In the genomic region with DNA sequence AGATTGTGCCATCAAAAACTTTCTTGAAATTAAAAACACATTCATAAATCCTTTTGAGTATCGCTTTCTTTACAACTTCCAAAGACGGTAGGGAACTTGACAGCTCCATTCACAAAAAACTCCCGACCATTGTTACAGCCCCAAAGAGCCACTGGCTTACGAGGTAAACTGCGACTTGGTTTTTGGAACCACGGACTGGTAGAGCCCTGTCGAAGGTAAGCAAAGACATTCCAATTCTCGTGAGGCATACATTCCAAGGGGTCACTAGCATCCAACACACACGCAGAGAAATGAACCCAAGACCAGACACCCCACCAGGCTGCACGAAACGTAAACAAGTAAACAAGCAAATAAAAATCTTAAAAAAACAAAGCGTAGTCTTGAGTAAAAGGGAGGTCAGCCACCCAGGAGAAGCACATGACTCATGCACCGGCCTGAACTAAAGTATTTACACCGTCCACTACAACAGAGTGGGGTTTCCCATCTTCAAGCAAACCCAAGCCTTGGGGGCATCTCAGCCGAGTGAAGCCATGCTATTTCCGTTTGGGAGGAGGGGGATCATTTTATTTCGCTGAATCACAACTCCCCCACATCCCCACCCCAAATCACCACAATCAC, we compare ENCODE assay signal across 8 cellular contexts. TPM values are rescaled to one million over a fixed set of nuclear protein-coding genes. Genes with fewer than 3 reads are reported as not detected.
DNase-seq lines count a peak whose midpoint lies in the region; ATAC-seq and TF ChIP-seq lines count a peak whose summit lies in the region.

No MANE protein-coding gene starts in this region.

- peak; percentile 37 for DNase-seq in colonic mucosa
- peak; percentile 93 for DNase-seq in mesenchymal stem cell
- no peak for DNase-seq in uterus
- DNase-seq in iPS-NIHi7 (ENCODE audit: extremely low spot score): no peak
- no peak for DNase-seq in NCI-H2171 treated with DMSO at 0.1 percent for 48 hours (lab: John Stamatoyannopoulos, UW)

- intact Hi-C loops in colonic mucosa (cut with DNase I): no loop called here
- intact Hi-C loops in uterus (cut with DNase I; ENCODE audit: low total_unique reads): no loop called here

- peak overlapping the region; percentile 82 for H2BK15ac ChIP-seq in mesenchymal stem cell (ENCODE audit: low read depth, poor library complexity, severe bottlenecking)

- H3K27me3 ChIP-seq in OCI-LY3 (ENCODE audit: low read depth, low read length) (no peaks in the 10 kb centered on the region), colonic mucosa (no peaks in the 10 kb centered on the region), mesenchymal stem cell (ENCODE audit: control insufficient read depth in 1 of 2, insufficient read depth in 1 of 2, low read length in 2 of 2) (no peaks in the 10 kb centered on the region), uterus (no peaks in the 10 kb centered on the region)

- H2BK5ac ChIP-seq in mesenchymal stem cell (ENCODE audit: low read depth, low read length, poor library complexity, severe bottlenecking): peak overlapping the region; percentile 79

- H3K18ac ChIP-seq in mesenchymal stem cell (ENCODE audit: low read depth in 1 of 2, low read length in 2 of 2): peak overlapping the region; percentile 96 to 97

- no peak overlapping the region for H2BK120ac ChIP-seq in mesenchymal stem cell (ENCODE audit: low read depth, low read length)

- no peak overlapping the region for H3K23ac ChIP-seq in mesenchymal stem cell (ENCODE audit: low read length in 2 of 2)

- H2AFZ ChIP-seq in OCI-LY3 (ENCODE audit: low read depth, low read length): no peak overlapping the region
- no peak overlapping the region for H2AFZ ChIP-seq in mesenchymal stem cell (ENCODE audit: low read depth, low read length)

- H3K36me3 ChIP-seq in OCI-LY3 (replicated peaks; ENCODE audit: low read depth, low read length): peaks cover 31% of the 10 kb centered on the region
- H3K36me3 ChIP-seq in colonic mucosa: no peaks in the 10 kb centered on the region
- H3K36me3 ChIP-seq in mesenchymal stem cell (ENCODE audit: control insufficient read depth in 1 of 2, insufficient read depth in 2 of 2, low read depth in 1 of 2, low read length in 2 of 2): no peaks in the 10 kb centered on the region
- no peaks in the 10 kb centered on the region for H3K36me3 ChIP-seq in uterus

- no peak overlapping the region for H4K91ac ChIP-seq in mesenchymal stem cell (ENCODE audit: low read length)

- H3K79me2 ChIP-seq in OCI-LY3 (ENCODE audit: low read length): peaks cover 92% of the 10 kb centered on the region

- H3K4me1 ChIP-seq in OCI-LY3 (ENCODE audit: low read length) (peaks cover 52% of the 10 kb centered on the region), colonic mucosa (no peaks in the 10 kb centered on the region), mesenchymal stem cell (ENCODE audit: control insufficient read depth, insufficient read depth, low read depth, low read length) (peaks cover 19% of the 10 kb centered on the region), uterus (peaks cover 7 to 26% of the 10 kb centered on the region in 2 donors)

- peak overlapping the region; percentile 15 to 94 for H3K4ac ChIP-seq in mesenchymal stem cell (ENCODE audit: low read depth in 1 of 2, low read length in 2 of 2)

- H3K27ac ChIP-seq in OCI-LY3 (ENCODE audit: low read length) (peak overlapping the region; percentile 73), colonic mucosa (peak overlapping the region; percentile 80), mesenchymal stem cell (ENCODE audit: low read length, poor library complexity, severe bottlenecking) (peak overlapping the region; percentile 51), uterus (peak overlapping the region; percentile 91 to 98)

- peak overlapping the region; percentile 92 for H3K9ac ChIP-seq in OCI-LY3 (ENCODE audit: low read length)
- H3K9ac ChIP-seq in colonic mucosa (ENCODE audit: low read depth in 2 of 2, low read length in 2 of 2): peak overlapping the region; percentile 64 to 74
- H3K9ac ChIP-seq in mesenchymal stem cell (ENCODE audit: low read length): peak overlapping the region; percentile 98

- 8% methylated on average over 14 of the region's 17 CpGs for WGBS in mesenchymal stem cell

- TF ChIP-seq POLR2A in uterus (IDR thresholded peaks at IDR 0.05): no peak

- H3K4me2 ChIP-seq in OCI-LY3 (ENCODE audit: low read length) (peak overlapping the region; percentile 95), mesenchymal stem cell (ENCODE audit: low read length, poor library complexity, severe bottlenecking) (peak overlapping the region; percentile 95)

- H4K8ac ChIP-seq in mesenchymal stem cell (ENCODE audit: low read length): no peak overlapping the region

- H3K79me1 ChIP-seq in mesenchymal stem cell (replicated peaks; ENCODE audit: low read length, poor library complexity, severe bottlenecking): peaks cover 12% of the 10 kb centered on the region

- H2BK12ac ChIP-seq in mesenchymal stem cell (ENCODE audit: low read length in 2 of 2): peak overlapping the region in 1 of 2 experiments; percentile 49

- H3K4me3 ChIP-seq in GM08714 (ENCODE audit: low read length): peak overlapping the region; percentile 98
- H3K4me3 ChIP-seq in OCI-LY3 (ENCODE audit: low read length): peak overlapping the region; percentile 85
- peak overlapping the region; percentile 86 for H3K4me3 ChIP-seq in colonic mucosa
- H3K4me3 ChIP-seq in mesenchymal stem cell (ENCODE audit: insufficient read depth in 1 of 2, low read depth in 1 of 2, low read length in 2 of 2): peak overlapping the region; percentile 97 to 100
- peak overlapping the region; percentile 87 to 95 for H3K4me3 ChIP-seq in uterus

- no peak for ATAC-seq in GM21390 (IDR thresholded peaks at IDR 0.05; ENCODE audit: unreplicated experiment)

- H4K20me1 ChIP-seq in OCI-LY3 (ENCODE audit: insufficient read depth, low read length): peaks cover 59% of the 10 kb centered on the region

- H2AK5ac ChIP-seq in mesenchymal stem cell (ENCODE audit: low read length, severe bottlenecking): peak overlapping the region; percentile 29

- H3K9me3 ChIP-seq in OCI-LY3 (ENCODE audit: insufficient read depth, low read length) (no peaks in the 10 kb centered on the region), colonic mucosa (no peaks in the 10 kb centered on the region), mesenchymal stem cell (ENCODE audit: control insufficient read depth, low read length) (no peaks in the 10 kb centered on the region), uterus (no peaks in the 10 kb centered on the region)

- H3K14ac ChIP-seq in mesenchymal stem cell (ENCODE audit: low read length in 2 of 2): peak overlapping the region in 1 of 2 experiments; percentile 41

- TF ChIP-seq CTCF in OCI-LY3 (IDR thresholded peaks at IDR 0.05; ENCODE audit: low read depth, low read length) (no peak), colonic mucosa (IDR thresholded peaks at IDR 0.05) (no peak), uterus (IDR thresholded peaks at IDR 0.05) (no peak)

RNA-seq across cellular contexts. Expression of a gene that starts 1.4 kb away (rescaled TPM):
- total RNA-seq in colonic mucosa (10 to 100 TPM; 67.2 to 82.7 TPM), uterus (100 to 1,000 TPM in 1 of 4 donors, 10 to 100 TPM in 2, 1 to 10 TPM in 1; 5.6 to 156 (median 16.6) TPM)
- 59.9 TPM for polyA plus RNA-seq in mesenchymal stem cell (2013, experiment 1 of 2)
- polyA plus RNA-seq in mesenchymal stem cell (2013, experiment 2 of 2): 57.1 TPM

RNA-seq across cellular contexts. Expression of a gene that starts 48.7 kb away (rescaled TPM):
- total RNA-seq in colonic mucosa (10 to 100 TPM; 37.0 to 55.2 TPM), uterus (10 to 100 TPM; 17.1 to 55.6 (median 39.2) TPM)
- 15.4 TPM for polyA plus RNA-seq in mesenchymal stem cell (2013, experiment 1 of 2)
- polyA plus RNA-seq in mesenchymal stem cell (2013, experiment 2 of 2): 14.1 TPM

Comparison
In these comparisons a context has a peak if more than half of its experiments do, and no peak if none do; other contexts are left out.
1. DNase-seq: peak in colonic mucosa (single experiment) and mesenchymal stem cell (single experiment); none in uterus (0 of 2), iPS-NIHi7 (single experiment) and NCI-H2171 treated with DMSO at 0.1 percent for 48 hours (single experiment).
2. Peak in every context shown above with its lines, with median percentiles within 50 percentile points of each other: H3K4me3 ChIP-seq, H3K27ac ChIP-seq and H3K9ac ChIP-seq.